Comparison of ENCODE assay signal across 8 cellular contexts in genomic region chr22:21937041-21937820, GRCh38. TPM values are rescaled to one million over a fixed set of nuclear protein-coding genes. Genes with fewer than 3 reads are reported as not detected.
DNase-seq lines count a peak whose midpoint lies in the region; ATAC-seq and TF ChIP-seq lines count a peak whose summit lies in the region.

No MANE protein-coding gene starts in this region.

- no peak for ATAC-seq in HG03095 (IDR thresholded peaks at IDR 0.05; ENCODE audit: unreplicated experiment)

- no peak overlapping the region for H3K27ac ChIP-seq in OCI-LY7 (ENCODE audit: low read depth, low read length, poor library complexity, severe bottlenecking)

- peaks cover 22% of the 10 kb centered on the region for H3K4me1 ChIP-seq in OCI-LY7 (ENCODE audit: insufficient read depth, low read length, poor library complexity, severe bottlenecking)

- no peaks in the 10 kb centered on the region for H4K20me1 ChIP-seq in OCI-LY7 (ENCODE audit: insufficient read depth, low read length)

- DNase-seq in CD1c-positive myeloid dendritic cell (ENCODE audit: extremely low spot score) (peak; percentile 91), OCI-LY7 (ENCODE audit: low spot score) (no peak), fibroblast of mammary gland (ENCODE audit: low read depth) (peak; percentile 31), occipital lobe (lab: John Stamatoyannopoulos, UW) (peak; percentile 31), DMS79 (lab: John Stamatoyannopoulos, UW) (no peak), dedifferentiated amniotic fluid mesenchymal stem cell (ENCODE audit: extremely low spot score) (no peak), NCI-H748 treated with DMSO at 0.1 percent for 48 hours (lab: John Stamatoyannopoulos, UW) (no peak)

- peak overlapping the region; percentile 93; the same call in 1 of the 2 replicates for H2AFZ ChIP-seq in OCI-LY7 (ENCODE audit: low read length)

- peaks cover 11% of the 10 kb centered on the region; the same call in 1 of the 2 replicates for H3K36me3 ChIP-seq in OCI-LY7 (ENCODE audit: insufficient read depth, low read length)

- H3K79me2 ChIP-seq in OCI-LY7 (ENCODE audit: insufficient read depth, low read depth, low read length), result no peaks in the 10 kb centered on the region

- POLR2A ChIA-PET in OCI-LY7 (lab: Charles Lee), result interaction anchor here (0.8 kb wide), 1 partner anchor 201 kb away, joined by 3 read pairs; no protein-coding TSS in a partner anchor

- TF ChIP-seq CTCF in OCI-LY7 (conservative IDR thresholded peaks at IDR 0.05; ENCODE audit: low read length) (no peak), fibroblast of mammary gland (conservative IDR thresholded peaks at IDR 0.05; ENCODE audit: control insufficient read depth, insufficient read depth, low read depth, low read length) (no peak)

- H3K9me2 ChIP-seq in OCI-LY7 (ENCODE audit: insufficient read depth, low read length), result no peaks in the 10 kb centered on the region

- intact Hi-C loops in OCI-LY7 (cut with micrococcal nuclease; ENCODE audit: unreplicated experiment), result loop anchor here (5.0 kb wide), 2 partner anchors 155 to 200 kb away; partner anchors contain the start of gene YPEL1

- H3K4me3 ChIP-seq in OCI-LY7 (ENCODE audit: low read depth, low read length, poor library complexity, severe bottlenecking) (no peak overlapping the region), fibroblast of mammary gland (ENCODE audit: control insufficient read depth, low read depth, low read length) (peak overlapping the region; percentile 2)

- CTCF ChIA-PET in OCI-LY7 (lab: Charles Lee; ENCODE audit: unreplicated experiment), result no interaction called here

- H3K4me2 ChIP-seq in OCI-LY7 (ENCODE audit: low read length), result peak overlapping the region; percentile 86

- no peaks in the 10 kb centered on the region for H3K9me3 ChIP-seq in OCI-LY7 (ENCODE audit: low read length)

- BruUV-seq in OCI-LY7 (replicated peaks; lab: Mats Ljungman, UMichigan), result no TSS peak

RNA-seq across cellular contexts. Expression of gene PPM1F, which starts 15.4 kb away (rescaled TPM):
- 21.7 and 35.4 TPM in 2 replicates for total RNA-seq in OCI-LY7 (2014; rRNA removed; shearing (Covaris generic))
- total RNA-seq in OCI-LY7 (2022), result 27.2 and 29.7 TPM in 2 replicates
- 22.6 TPM for total RNA-seq in occipital lobe

RNA-seq across cellular contexts. Expression of gene TOP3B, which starts 45.4 kb away (rescaled TPM):
- 65.6 and 82.6 TPM in 2 replicates for total RNA-seq in OCI-LY7 (2014; rRNA removed; shearing (Covaris generic))
- total RNA-seq in OCI-LY7 (2022), result 98.7 and 101 TPM in 2 replicates
- total RNA-seq in occipital lobe, result 13.4 TPM

Comparison
In these comparisons a context has a peak if more than half of its experiments do, and no peak if none do; other contexts are left out.
1. DNase-seq: peak in CD1c-positive myeloid dendritic cell (single experiment), fibroblast of mammary gland (single experiment) and occipital lobe (single experiment); none in OCI-LY7 (single experiment), DMS79 (single experiment), dedifferentiated amniotic fluid mesenchymal stem cell (single experiment) and NCI-H748 treated with DMSO at 0.1 percent for 48 hours (single experiment).